Comparison of ENCODE assay signal across 9 cellular contexts in genomic region chr6:33856655-33857054, GRCh38. TPM values are rescaled to one million over a fixed set of nuclear protein-coding genes. Genes with fewer than 3 reads are reported as not detected.
DNase-seq lines count a peak whose midpoint lies in the region; ATAC-seq lines count a peak whose summit lies in the region.
"Had no signal": no experiment of that assay in that cellular context is flagged by ENCODE, and none has a peak within 500 bp of the region (broad histone marks: within the 10 kb centered on the region; RNA-seq: fewer than 3 reads in every experiment).

No MANE protein-coding gene starts in this region.

- no peak overlapping the region for H3K4me3 Mint-ChIP-seq in activated CD4-positive, alpha-beta memory T cell treated with anti-CD3 and anti-CD28 coated beads for 36 hours
- no peak overlapping the region for H3K4me3 Mint-ChIP-seq in memory B cell
- H3K4me3 Mint-ChIP-seq in stimulated activated naive CD8-positive, alpha-beta T cell treated with anti-CD3 and anti-CD28 coated beads, Interleukin-15, amount 100 ng/mL, for 72 hours, result peak overlapping the region in 1 of 2 donors; percentile 37
- H3K4me3 Mint-ChIP-seq: mesothelial cell of epicardium had no signal

- H3K4me3 ChIP-seq in Jurkat, Clone E6-1 (ENCODE audit: low read length), result no peak overlapping the region

- peaks cover 4% of the 10 kb centered on the region for H3K27me3 Mint-ChIP-seq in activated CD4-positive, alpha-beta memory T cell treated with anti-CD3 and anti-CD28 coated beads for 36 hours
- H3K27me3 Mint-ChIP-seq in memory B cell, result peaks cover 19% of the 10 kb centered on the region
- H3K27me3 Mint-ChIP-seq in stimulated activated naive CD8-positive, alpha-beta T cell treated with anti-CD3 and anti-CD28 coated beads, Interleukin-15, amount 100 ng/mL, for 72 hours, result peaks cover 76% of the 10 kb centered on the region

- ATAC-seq in memory B cell (ENCODE audit: low read depth) (peak; percentile 91), GM18870 (IDR thresholded peaks at IDR 0.05; ENCODE audit: unreplicated experiment) (no peak)
- peak; percentile 98 for ATAC-seq in stimulated activated naive CD8-positive, alpha-beta T cell treated with anti-CD3 and anti-CD28 coated beads, Interleukin-15, amount 100 ng/mL, for 72 hours

- no peaks in the 10 kb centered on the region for H3K36me3 Mint-ChIP-seq in activated CD4-positive, alpha-beta memory T cell treated with anti-CD3 and anti-CD28 coated beads for 36 hours
- no peaks in the 10 kb centered on the region for H3K36me3 Mint-ChIP-seq in memory B cell
- H3K36me3 Mint-ChIP-seq: mesothelial cell of epicardium had no signal

- H3K9me3 Mint-ChIP-seq in activated CD4-positive, alpha-beta memory T cell treated with anti-CD3 and anti-CD28 coated beads for 36 hours, result no peaks in the 10 kb centered on the region
- no peaks in the 10 kb centered on the region for H3K9me3 Mint-ChIP-seq in memory B cell
- no peaks in the 10 kb centered on the region for H3K9me3 Mint-ChIP-seq in stimulated activated naive CD8-positive, alpha-beta T cell treated with anti-CD3 and anti-CD28 coated beads, Interleukin-15, amount 100 ng/mL, for 72 hours
- H3K9me3 Mint-ChIP-seq: mesothelial cell of epicardium had no signal

- peak; percentile 88 for DNase-seq in Jurkat, Clone E6-1 (ENCODE audit: low read depth, low spot score)
- DNase-seq in activated CD4-positive, alpha-beta memory T cell treated with anti-CD3 and anti-CD28 coated beads for 36 hours, result peak; percentile 91
- peak; percentile 26 to 27 for DNase-seq in memory B cell (ENCODE audit: low spot score in 2 of 2)
- peak; percentile 76 to 90 for DNase-seq in stimulated activated naive CD8-positive, alpha-beta T cell treated with anti-CD3 and anti-CD28 coated beads, Interleukin-15, amount 100 ng/mL, for 72 hours
- no peak for DNase-seq in NCI-H82 (lab: John Stamatoyannopoulos, UW)
- DNase-seq in AG08396 (ENCODE audit: low spot score), result no peak
- DNase-seq: NCI-H1092 had no signal

- intact Hi-C loops in activated CD4-positive, alpha-beta memory T cell treated with anti-CD3 and anti-CD28 coated beads for 36 hours (cut with micrococcal nuclease), result loop anchor here (5.0 kb wide), 1 partner anchor 171 kb away; no protein-coding TSS in a partner anchor

- peaks cover 40% of the 10 kb centered on the region for H3K4me1 Mint-ChIP-seq in activated CD4-positive, alpha-beta memory T cell treated with anti-CD3 and anti-CD28 coated beads for 36 hours (ENCODE audit: low read depth)
- H3K4me1 Mint-ChIP-seq in memory B cell, result peaks cover 19% of the 10 kb centered on the region
- peaks cover 52% of the 10 kb centered on the region for H3K4me1 Mint-ChIP-seq in stimulated activated naive CD8-positive, alpha-beta T cell treated with anti-CD3 and anti-CD28 coated beads, Interleukin-15, amount 100 ng/mL, for 72 hours

- POLR2A ChIA-PET in activated CD4-positive, alpha-beta memory T cell treated with anti-CD3 and anti-CD28 coated beads for 36 hours (lab: Charles Lee), result interaction anchor here (1.2 kb wide), 1 partner anchor 326 kb away, joined by 4 read pairs; no protein-coding TSS in a partner anchor

- CTCF ChIA-PET in activated CD4-positive, alpha-beta memory T cell treated with anti-CD3 and anti-CD28 coated beads for 36 hours (lab: Charles Lee), result interaction anchor here (1.5 to 2.2 kb wide), 2 partner anchors 16 to 85 kb away, joined by 7 to 8 read pairs; no protein-coding TSS in a partner anchor

- H3K27ac Mint-ChIP-seq in activated CD4-positive, alpha-beta memory T cell treated with anti-CD3 and anti-CD28 coated beads for 36 hours, result peak overlapping the region; percentile 8
- H3K27ac Mint-ChIP-seq in memory B cell, result no peak overlapping the region
- H3K27ac Mint-ChIP-seq in stimulated activated naive CD8-positive, alpha-beta T cell treated with anti-CD3 and anti-CD28 coated beads, Interleukin-15, amount 100 ng/mL, for 72 hours, result no peak overlapping the region
- H3K27ac Mint-ChIP-seq: mesothelial cell of epicardium had no signal

RNA-seq across cellular contexts. Expression of gene MLN, which starts 52.9 kb away (rescaled TPM):
- polyA plus RNA-seq in Jurkat, Clone E6-1 (2012; ENCODE audit: insufficient read depth, insufficient read length), result not detected
- not detected for total RNA-seq in activated CD4-positive, alpha-beta memory T cell treated with anti-CD3 and anti-CD28 coated beads for 36 hours
- total RNA-seq: mesothelial cell of epicardium had no signal

Comparison
In these comparisons a context has a peak if more than half of its experiments do, and no peak if none do; other contexts are left out.
1. DNase-seq: peak in Jurkat, Clone E6-1 (single experiment), activated CD4-positive, alpha-beta memory T cell treated with anti-CD3 and anti-CD28 coated beads for 36 hours (single experiment), memory B cell (2 of 2) and stimulated activated naive CD8-positive, alpha-beta T cell treated with anti-CD3 and anti-CD28 coated beads, Interleukin-15, amount 100 ng/mL, for 72 hours (2 of 2); none in NCI-H82 (single experiment) and AG08396 (single experiment).